32 cellular contexts compared by ENCODE assay signal in genomic region chr16:73253922-73254480, GRCh38.
"Had no signal": no experiment of that assay in that cellular context is flagged by ENCODE, and none has a peak within 500 bp of the region (broad histone marks: within the 10 kb centered on the region; RNA-seq: fewer than 3 reads in every experiment).

No MANE protein-coding gene starts in this region.

- H3K4me1 Mint-ChIP-seq: activated CD4-positive, alpha-beta memory T cell treated with anti-CD3 and anti-CD28 coated beads, Interleukin-2, amount 10 ng/mL, durations not matched to agents 7 days and 5 days; activated CD8-positive, alpha-beta memory T cell treated with anti-CD3 and anti-CD28 coated beads, Interleukin-2, amount 10 ng/mL, durations not matched to agents 7 days and 5 days; activated naive CD4-positive, alpha-beta T cell treated with anti-CD3 and anti-CD28 coated beads, Interleukin-2, amount 10 ng/mL, durations not matched to agents 7 days and 5 days; activated naive CD8-positive, alpha-beta T cell treated with anti-CD3 and anti-CD28 coated beads, Interleukin-2, amount 50 U/mL, for 24 hours; brain; T-cell had no signal

- H3K4me3 ChIP-seq: Peyer's patch had no signal

- H3K9me3 Mint-ChIP-seq: activated CD4-positive, alpha-beta memory T cell treated with anti-CD3 and anti-CD28 coated beads, Interleukin-2, amount 10 ng/mL, durations not matched to agents 7 days and 5 days; activated naive CD4-positive, alpha-beta T cell treated with anti-CD3 and anti-CD28 coated beads, Interleukin-2, amount 10 ng/mL, durations not matched to agents 7 days and 5 days; activated naive CD8-positive, alpha-beta T cell treated with anti-CD3 and anti-CD28 coated beads, Interleukin-2, amount 50 U/mL, for 24 hours had no signal

- DNase-seq: activated CD4-positive, alpha-beta memory T cell treated with anti-CD3 and anti-CD28 coated beads, Interleukin-2, amount 10 ng/mL, durations not matched to agents 7 days and 5 days; activated CD4-positive, alpha-beta T cell treated with anti-CD3 and anti-CD28 coated beads for 1 hour; activated CD4-positive, alpha-beta T cell treated with anti-CD3 and anti-CD28 coated beads for 48 hours; activated CD4-positive, CD25-positive, alpha-beta regulatory T cell; activated CD8-positive, alpha-beta memory T cell treated with anti-CD3 and anti-CD28 coated beads for 24 hours; activated CD8-positive, alpha-beta memory T cell treated with anti-CD3 and anti-CD28 coated beads, Interleukin-2, amount 10 ng/mL, durations not matched to agents 7 days and 5 days; activated CD8-positive, alpha-beta memory T cell treated with anti-CD3 and anti-CD28 coated beads, Interleukin-2, amount 50 U/mL, for 48 hours; activated effector memory CD4-positive, alpha-beta T cell treated with Interleukin-2 at 50 U/mL for 16 hours; activated naive CD4-positive, alpha-beta T cell treated with anti-CD3 and anti-CD28 coated beads, Interleukin-2, amount 10 ng/mL, durations not matched to agents 7 days and 5 days; activated naive CD8-positive, alpha-beta T cell treated with anti-CD3 and anti-CD28 coated beads, Interleukin-2, amount 50 U/mL, for 24 hours; activated T-cell treated with anti-CD3 and anti-CD28 coated beads, Interleukin-2, amount 50 U/mL, for 48 hours; anterior cingulate cortex; caudate nucleus; cerebellar nuclear complex; NCI-H1048; NCI-H1105 treated with DMSO at 0.1 percent for 48 hours; NCI-H1436 treated with DMSO at 0.1 percent for 48 hours; NCI-H1694 treated with DMSO at 0.1 percent for 48 hours; NCI-H2029; NCI-H345; NCI-H526; NCI-H748 treated with DMSO at 0.1 percent for 48 hours; NK-92 treated with Interleukin-12 subunit alpha and Interleukin-12 subunit beta, amount 100 ng/mL, for 24 hours; PC-3; Peyer's patch; RPMI8226; T-cell; T-helper 2 cell; T-helper 9 cell had no signal

- H3K4me3 Mint-ChIP-seq: activated CD4-positive, alpha-beta memory T cell treated with anti-CD3 and anti-CD28 coated beads, Interleukin-2, amount 10 ng/mL, durations not matched to agents 7 days and 5 days; activated CD8-positive, alpha-beta memory T cell treated with anti-CD3 and anti-CD28 coated beads, Interleukin-2, amount 10 ng/mL, durations not matched to agents 7 days and 5 days; activated naive CD4-positive, alpha-beta T cell treated with anti-CD3 and anti-CD28 coated beads, Interleukin-2, amount 10 ng/mL, durations not matched to agents 7 days and 5 days; activated naive CD8-positive, alpha-beta T cell; activated naive CD8-positive, alpha-beta T cell treated with anti-CD3 and anti-CD28 coated beads, Interleukin-2, amount 50 U/mL, for 24 hours; brain; T-cell had no signal

- H3K27me3 Mint-ChIP-seq: activated CD4-positive, alpha-beta memory T cell treated with anti-CD3 and anti-CD28 coated beads, Interleukin-2, amount 10 ng/mL, durations not matched to agents 7 days and 5 days; activated CD8-positive, alpha-beta memory T cell treated with anti-CD3 and anti-CD28 coated beads, Interleukin-2, amount 10 ng/mL, durations not matched to agents 7 days and 5 days; activated naive CD4-positive, alpha-beta T cell treated with anti-CD3 and anti-CD28 coated beads, Interleukin-2, amount 10 ng/mL, durations not matched to agents 7 days and 5 days; activated naive CD8-positive, alpha-beta T cell; activated naive CD8-positive, alpha-beta T cell treated with anti-CD3 and anti-CD28 coated beads, Interleukin-2, amount 50 U/mL, for 24 hours; T-cell had no signal

- ATAC-seq: activated CD8-positive, alpha-beta memory T cell treated with anti-CD3 and anti-CD28 coated beads, Interleukin-2, amount 10 ng/mL, durations not matched to agents 7 days and 5 days; activated naive CD8-positive, alpha-beta T cell treated with anti-CD3 and anti-CD28 coated beads, Interleukin-2, amount 50 U/mL, for 24 hours; PC-3; SK-N-SH treated with all-trans-retinoic acid at 6 μM for 48 hours; T-cell had no signal

- H3K36me3 ChIP-seq: Peyer's patch had no signal

- H3K9me3 ChIP-seq: Peyer's patch had no signal

- H3K36me3 Mint-ChIP-seq: activated CD8-positive, alpha-beta memory T cell treated with anti-CD3 and anti-CD28 coated beads, Interleukin-2, amount 10 ng/mL, durations not matched to agents 7 days and 5 days; activated naive CD4-positive, alpha-beta T cell treated with anti-CD3 and anti-CD28 coated beads, Interleukin-2, amount 10 ng/mL, durations not matched to agents 7 days and 5 days; activated naive CD8-positive, alpha-beta T cell; T-cell had no signal

- H3K27ac Mint-ChIP-seq: activated CD4-positive, alpha-beta memory T cell treated with anti-CD3 and anti-CD28 coated beads, Interleukin-2, amount 10 ng/mL, durations not matched to agents 7 days and 5 days; activated CD8-positive, alpha-beta memory T cell treated with anti-CD3 and anti-CD28 coated beads, Interleukin-2, amount 10 ng/mL, durations not matched to agents 7 days and 5 days; activated naive CD4-positive, alpha-beta T cell treated with anti-CD3 and anti-CD28 coated beads, Interleukin-2, amount 10 ng/mL, durations not matched to agents 7 days and 5 days; activated naive CD8-positive, alpha-beta T cell; activated naive CD8-positive, alpha-beta T cell treated with anti-CD3 and anti-CD28 coated beads, Interleukin-2, amount 50 U/mL, for 24 hours; brain; T-cell had no signal
